Comparison of ENCODE assay signal across 9 cellular contexts in the genomic region with DNA sequence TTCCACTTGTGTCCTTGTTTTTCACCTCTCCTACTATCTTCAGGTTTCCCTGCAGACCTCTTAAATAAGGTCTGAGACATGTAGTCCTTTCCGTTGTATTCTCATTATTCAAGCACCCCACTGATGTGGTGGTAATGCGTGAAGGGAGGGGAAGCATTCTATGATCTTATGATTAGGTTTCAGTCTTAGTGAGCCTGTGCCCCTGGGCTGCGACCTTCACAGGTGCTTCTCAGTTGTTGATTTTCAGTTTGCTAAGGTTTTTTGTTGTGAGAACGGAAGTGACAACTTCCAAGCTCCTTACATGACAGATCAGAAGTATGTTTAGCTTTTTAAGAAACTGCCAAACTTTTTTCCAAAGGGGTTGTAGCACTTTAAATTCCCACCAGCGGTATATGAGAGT. TPM values are rescaled to one million over a fixed set of nuclear protein-coding genes. Genes with fewer than 3 reads are reported as not detected.
DNase-seq lines count a peak whose midpoint lies in the region; ATAC-seq and TF ChIP-seq lines count a peak whose summit lies in the region.
"Had no signal": no experiment of that assay in that cellular context is flagged by ENCODE, and none has a peak within 500 bp of the region (broad histone marks: within the 10 kb centered on the region; RNA-seq: fewer than 3 reads in every experiment).

No MANE protein-coding gene starts in this region.

- intact Hi-C loops in left colon (cut with DNase I, micrococcal nuclease), result no loop called here

- peak; percentile 27 for DNase-seq in activated naive CD4-positive, alpha-beta T cell treated with Interleukin-2 at 50 U/mL for 16 hours
- no peak for DNase-seq in activated naive CD4-positive, alpha-beta T cell (lab: John Stamatoyannopoulos, UW)
- DNase-seq in WTC11 (ENCODE audit: low spot score) (no peak), AG20443 (ENCODE audit: low spot score) (no peak), DMS 273 treated with DMSO at 0.1 percent for 48 hours (lab: John Stamatoyannopoulos, UW) (no peak), left colon (no peak)
- DNase-seq: RPMI8226 had no signal

- peaks cover 27% of the 10 kb centered on the region for H3K36me3 Mint-ChIP-seq in WTC11
- peaks cover 56% of the 10 kb centered on the region for H3K36me3 Mint-ChIP-seq in stimulated activated memory B cell treated with anti-CD40 and anti-IgM and Interleukin-4, amounts not matched to agents 10 μg/mL and 1 μg/mL and 100 μg/mL, for 72 hours

- no peak for TF ChIP-seq CTCF in WTC11 (IDR thresholded peaks at IDR 0.05)

- CTCF ChIA-PET in WTC11 (lab: Charles Lee), result no interaction called here

- POLR2A ChIA-PET in WTC11 (lab: Charles Lee), result no interaction called here

- ATAC-seq in HG02852 (IDR thresholded peaks at IDR 0.05; ENCODE audit: unreplicated experiment) (peak; percentile 97), WTC11 (no peak), left colon (no peak)
- ATAC-seq in stimulated activated memory B cell treated with anti-CD40 and anti-IgM and Interleukin-4, amounts not matched to agents 10 μg/mL and 1 μg/mL and 100 μg/mL, for 72 hours, result peak; percentile 54

- H3K9me3 Mint-ChIP-seq in WTC11, result no peaks in the 10 kb centered on the region; the same call in 1 of the 2 replicates
- H3K9me3 Mint-ChIP-seq in stimulated activated memory B cell treated with anti-CD40 and anti-IgM and Interleukin-4, amounts not matched to agents 10 μg/mL and 1 μg/mL and 100 μg/mL, for 72 hours, result no peaks in the 10 kb centered on the region

- no peaks in the 10 kb centered on the region for H3K4me1 Mint-ChIP-seq in WTC11
- H3K4me1 Mint-ChIP-seq in stimulated activated memory B cell treated with anti-CD40 and anti-IgM and Interleukin-4, amounts not matched to agents 10 μg/mL and 1 μg/mL and 100 μg/mL, for 72 hours, result peaks cover 7% of the 10 kb centered on the region

- no peaks in the 10 kb centered on the region for H3K27me3 Mint-ChIP-seq in WTC11 (ENCODE audit: low read depth)
- H3K27me3 Mint-ChIP-seq in stimulated activated memory B cell treated with anti-CD40 and anti-IgM and Interleukin-4, amounts not matched to agents 10 μg/mL and 1 μg/mL and 100 μg/mL, for 72 hours, result no peaks in the 10 kb centered on the region

- H3K27ac Mint-ChIP-seq in WTC11, result peak overlapping the region; percentile 40; the same call in 1 of the 2 replicates
- H3K27ac Mint-ChIP-seq in stimulated activated memory B cell treated with anti-CD40 and anti-IgM and Interleukin-4, amounts not matched to agents 10 μg/mL and 1 μg/mL and 100 μg/mL, for 72 hours, result no peak overlapping the region

- no peak overlapping the region for H3K4me3 Mint-ChIP-seq in WTC11
- H3K4me3 Mint-ChIP-seq in stimulated activated memory B cell treated with anti-CD40 and anti-IgM and Interleukin-4, amounts not matched to agents 10 μg/mL and 1 μg/mL and 100 μg/mL, for 72 hours, result no peak overlapping the region

TF ChIP-seq in WTC11, 78 proteins besides CTCF, POLR2A, EP300 and RAD21:
- TF ChIP-seq ZNF232 (CRISPR knock-in tag; IDR thresholded peaks at IDR 0.05) (no peak), NR1H2 (CRISPR knock-in tag; IDR thresholded peaks at IDR 0.05) (no peak), CREB1 (CRISPR knock-in tag; IDR thresholded peaks at IDR 0.05) (no peak), TCF7 (CRISPR knock-in tag; IDR thresholded peaks at IDR 0.05; ENCODE audit: low read depth) (no peak)
- TF ChIP-seq, protein P1, sequence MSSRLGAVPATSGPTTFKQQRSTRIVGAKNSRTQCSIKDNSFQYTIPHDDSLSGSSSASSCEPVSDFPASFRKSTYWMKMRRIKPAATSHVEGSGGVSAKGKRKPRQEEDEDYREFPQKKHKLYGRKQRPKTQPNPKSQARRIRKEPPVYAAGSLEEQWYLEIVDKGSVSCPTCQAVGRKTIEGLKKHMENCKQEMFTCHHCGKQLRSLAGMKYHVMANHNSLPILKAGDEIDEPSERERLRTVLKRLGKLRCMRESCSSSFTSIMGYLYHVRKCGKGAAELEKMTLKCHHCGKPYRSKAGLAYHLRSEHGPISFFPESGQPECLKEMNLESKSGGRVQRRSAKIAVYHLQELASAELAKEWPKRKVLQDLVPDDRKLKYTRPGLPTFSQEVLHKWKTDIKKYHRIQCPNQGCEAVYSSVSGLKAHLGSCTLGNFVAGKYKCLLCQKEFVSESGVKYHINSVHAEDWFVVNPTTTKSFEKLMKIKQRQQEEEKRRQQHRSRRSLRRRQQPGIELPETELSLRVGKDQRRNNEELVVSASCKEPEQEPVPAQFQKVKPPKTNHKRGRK (CRISPR knock-in tag; IDR thresholded peaks at IDR 0.05; ENCODE audit: borderline replicate concordance), result no peak
- TF ChIP-seq, protein P2, sequence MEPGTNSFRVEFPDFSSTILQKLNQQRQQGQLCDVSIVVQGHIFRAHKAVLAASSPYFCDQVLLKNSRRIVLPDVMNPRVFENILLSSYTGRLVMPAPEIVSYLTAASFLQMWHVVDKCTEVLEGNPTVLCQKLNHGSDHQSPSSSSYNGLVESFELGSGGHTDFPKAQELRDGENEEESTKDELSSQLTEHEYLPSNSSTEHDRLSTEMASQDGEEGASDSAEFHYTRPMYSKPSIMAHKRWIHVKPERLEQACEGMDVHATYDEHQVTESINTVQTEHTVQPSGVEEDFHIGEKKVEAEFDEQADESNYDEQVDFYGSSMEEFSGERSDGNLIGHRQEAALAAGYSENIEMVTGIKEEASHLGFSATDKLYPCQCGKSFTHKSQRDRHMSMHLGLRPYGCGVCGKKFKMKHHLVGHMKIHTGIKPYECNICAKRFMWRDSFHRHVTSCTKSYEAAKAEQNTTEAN (CRISPR knock-in tag; IDR thresholded peaks at IDR 0.05), result no peak

RNA-seq across cellular contexts. Expression of a gene that starts 41.3 kb away (rescaled TPM):
- total RNA-seq in WTC11 (2021) (12.4 to 14.6 TPM (median 13.5 TPM) in 3 replicates), left colon (10 to 100 TPM; 20.9 to 21.2 TPM)

Comparison
In these comparisons a context has a peak if more than half of its experiments do, and no peak if none do; other contexts are left out.
1. ATAC-seq: peak in HG02852 (single experiment) and stimulated activated memory B cell treated with anti-CD40 and anti-IgM and Interleukin-4, amounts not matched to agents 10 μg/mL and 1 μg/mL and 100 μg/mL, for 72 hours (single experiment); none in WTC11 (single experiment) and left colon (single experiment).